Comparison of ENCODE assay signal across 8 cellular contexts in genomic region chr22:17213976-17214375, GRCh38. TPM values are rescaled to one million over a fixed set of nuclear protein-coding genes. Genes with fewer than 3 reads are reported as not detected.
DNase-seq lines count a peak whose midpoint lies in the region; ATAC-seq and TF ChIP-seq lines count a peak whose summit lies in the region.

No MANE protein-coding gene starts in this region.

- ATAC-seq in body of pancreas (peak; percentile 69), HG02642 (IDR thresholded peaks at IDR 0.05; ENCODE audit: poor library complexity, unreplicated experiment) (no peak)

- no peaks in the 10 kb centered on the region for H3K36me3 ChIP-seq in body of pancreas (replicated peaks in 1 of 2; ENCODE audit: insufficient read depth in 1 of 2, low read depth in 2 of 2)

- no peak overlapping the region for H3K27ac ChIP-seq in body of pancreas

- H3K4me3 ChIP-seq in body of pancreas = no peak overlapping the region

- no peak for TF ChIP-seq POLR2A in body of pancreas (IDR thresholded peaks at IDR 0.05)

- in situ Hi-C loops in SK-MEL-5 (cut with HindIII; ENCODE audit: low pct_unique_long_range_greater_than_20kb, low sequenced_read_pairs) = no loop called here

- H3K27me3 ChIP-seq in body of pancreas = no peaks in the 10 kb centered on the region

- intact Hi-C loops in body of pancreas (cut with DNase I) = no loop called here

- H3K4me1 ChIP-seq in body of pancreas = no peaks in the 10 kb centered on the region

- H3K9me3 ChIP-seq in body of pancreas = no peaks in the 10 kb centered on the region

- peak; percentile 3 for DNase-seq in NCI-H1694 (lab: John Stamatoyannopoulos, UW)
- no peak for DNase-seq in NCI-H1694 treated with DMSO at 0.1 percent for 48 hours (lab: John Stamatoyannopoulos, UW)
- peak; percentile 69 for DNase-seq in SK-MEL-5 (ENCODE audit: low read depth, low spot score)
- DNase-seq in body of pancreas = peak; percentile 69 to 79 (median 78)
- DNase-seq in lung microvascular endothelial cell (ENCODE audit: low read depth in 2 of 2) = peak; percentile 54 to 72
- DNase-seq in ureter (ENCODE audit: low spot score) = peak; percentile 56
- DNase-seq in NCI-H1105 (lab: John Stamatoyannopoulos, UW) = no peak

- TF ChIP-seq CTCF in body of pancreas (IDR thresholded peaks at IDR 0.05) = peak in 6 of 7 experiments; percentile 6 to 60 (median 57)

- 31 to 37% methylated on average over 7 of the region's 7 CpGs for WGBS in body of pancreas, 2 donors

RNA-seq across cellular contexts. Expression of gene ADA2, which starts 5.3 kb away (rescaled TPM):
- not detected in 2 replicates for total RNA-seq in SK-MEL-5 (2014; rRNA removed; shearing (Covaris generic))
- polyA plus RNA-seq in SK-MEL-5 (2015; cell fraction: cytosol; rRNA removed) = not detected in 2 replicates
- polyA plus RNA-seq in SK-MEL-5 (2015; cell fraction: nucleus; rRNA removed) = not detected in 2 replicates
- total RNA-seq in body of pancreas (1 to 10 TPM; 2.3 to 3.4 TPM), lung microvascular endothelial cell (0.87 and 6.7 TPM in 2 replicates), ureter (22.9 TPM)

RNA-seq across cellular contexts. Expression of gene HDHD5, which starts 54.9 kb away (rescaled TPM):
- 89.6 and 91.7 TPM in 2 replicates for total RNA-seq in SK-MEL-5 (2014; rRNA removed; shearing (Covaris generic))
- polyA plus RNA-seq in SK-MEL-5 (2015; cell fraction: cytosol; rRNA removed) = 99.4 and 99.9 TPM in 2 replicates
- 63.4 and 72.5 TPM in 2 replicates for polyA plus RNA-seq in SK-MEL-5 (2015; cell fraction: nucleus; rRNA removed)
- 10 to 100 TPM; 22.1 to 28.7 TPM for total RNA-seq in body of pancreas
- total RNA-seq in lung microvascular endothelial cell = 28.8 and 35.5 TPM in 2 replicates
- total RNA-seq in ureter = 30.2 TPM

Comparison
In these comparisons a context has a peak if more than half of its experiments do, and no peak if none do; other contexts are left out.
1. DNase-seq: peak in NCI-H1694 (single experiment), SK-MEL-5 (single experiment), body of pancreas (4 of 4), lung microvascular endothelial cell (2 of 2) and ureter (single experiment); none in NCI-H1694 treated with DMSO at 0.1 percent for 48 hours (single experiment) and NCI-H1105 (single experiment).